ENCODE assay signal across 29 cellular contexts in the genomic region with DNA sequence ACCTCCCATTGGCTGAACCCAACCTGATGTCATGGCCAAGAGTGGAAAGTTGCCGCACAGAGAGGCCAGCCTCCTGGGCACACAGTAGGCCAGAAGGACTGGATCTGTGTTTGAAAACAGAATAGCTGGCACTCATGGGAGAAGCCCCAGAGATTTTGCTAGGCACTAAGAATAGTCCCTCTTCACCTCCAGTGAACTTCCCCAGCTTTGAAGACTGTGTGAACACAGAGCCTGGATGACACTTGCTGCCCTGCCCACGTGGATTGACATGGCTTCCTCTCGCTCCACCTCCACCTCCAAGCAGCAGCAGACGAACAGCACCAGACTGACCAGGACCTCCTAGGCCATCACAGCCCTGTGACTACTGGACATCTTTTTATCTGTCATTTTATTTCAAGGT. TPM values are rescaled to one million over a fixed set of nuclear protein-coding genes. Genes with fewer than 3 reads are reported as not detected.
"Had no signal": no experiment of that assay in that cellular context is flagged by ENCODE, and none has a peak within 500 bp of the region (broad histone marks: within the 10 kb centered on the region; RNA-seq: fewer than 3 reads in every experiment).

No MANE protein-coding gene starts in this region.

- DNase-seq: hypothalamus; immature natural killer cell; kidney; lower lobe of right lung; mammary epithelial cell; mesendoderm; mucosa of descending colon; naive thymus-derived CD4-positive, alpha-beta T cell; occipital lobe; psoas muscle; right lobe of liver; stimulated activated CD4-positive, alpha-beta T cell treated with anti-CD3 and anti-CD28 coated beads, Interleukin-12 subunit alpha, Interleukin-12 subunit beta, amount 100 ng/mL, for 4 hours; stimulated activated CD4-positive, alpha-beta T cell treated with anti-CD3 and anti-CD28 coated beads, Interleukin-15, amount 100 ng/mL, for 24 hours; stimulated activated CD4-positive, alpha-beta T cell treated with anti-CD3 and anti-CD28 coated beads, Interleukin-2, amount 100 ng/mL, for 24 hours; stimulated activated CD4-positive, alpha-beta T cell treated with anti-CD3 and anti-CD28 coated beads, Interleukin-4, amount 100 ng/mL, for 1 hour; stimulated activated naive B cell treated with anti-CD40 and anti-IgM and Interleukin-4, amounts not matched to agents 10 μg/mL and 1 μg/mL and 100 μg/mL, for 72 hours; stimulated activated naive CD8-positive, alpha-beta T cell treated with anti-CD3 and anti-CD28 coated beads, Interleukin-15, Interleukin-2, amounts not matched to agents 100 U/mL and 50 U/mL, for 24 hours; stomach; testis; thyroid gland; transverse colon; upper lobe of left lung had no signal

- H3K4me2 ChIP-seq: smooth muscle cell had no signal

- H3K9ac ChIP-seq: parathyroid adenoma had no signal

- H3K4me1 ChIP-seq: lower lobe of right lung, parathyroid adenoma, psoas muscle, right lobe of liver, stomach, testis, thyroid gland, transverse colon, upper lobe of left lung, vagina had no signal

- H3K36me3 Mint-ChIP-seq: immature natural killer cell; mesothelial cell of epicardium; naive thymus-derived CD4-positive, alpha-beta T cell; natural killer cell treated with Interleukin-12 subunit alpha and Interleukin-12 subunit beta and Interleukin-15 and Interleukin-18, amount 100 ng/mL, for 72 hours; stimulated activated naive B cell treated with anti-CD40 and anti-IgM and Interleukin-4, amounts not matched to agents 10 μg/mL and 1 μg/mL and 100 μg/mL, for 72 hours had no signal

- H3K27ac ChIP-seq: lower lobe of right lung, neutrophil, parathyroid adenoma, psoas muscle, right lobe of liver, stomach, testis, thyroid gland, transverse colon, upper lobe of left lung, vagina had no signal

- H3K9me3 ChIP-seq: lower lobe of right lung, mucosa of descending colon, neutrophil, psoas muscle, right lobe of liver, stomach, testis, thyroid gland, transverse colon, upper lobe of left lung, vagina had no signal

- H3K79me2 ChIP-seq: parathyroid adenoma had no signal

- H3K4me1 Mint-ChIP-seq: immature natural killer cell had no signal

- H3K27me3 ChIP-seq: neutrophil, right lobe of liver, stomach, testis, thyroid gland, transverse colon, upper lobe of left lung, vagina had no signal

- H3K9me3 Mint-ChIP-seq: immature natural killer cell; mesothelial cell of epicardium; stimulated activated naive B cell treated with anti-CD40 and anti-IgM and Interleukin-4, amounts not matched to agents 10 μg/mL and 1 μg/mL and 100 μg/mL, for 72 hours had no signal

- ATAC-seq: lower lobe of right lung; mucosa of descending colon; naive thymus-derived CD4-positive, alpha-beta T cell; natural killer cell treated with Interleukin-12 subunit alpha and Interleukin-12 subunit beta and Interleukin-15 and Interleukin-18, amount 100 ng/mL, for 72 hours; psoas muscle; right lobe of liver; stimulated activated naive B cell treated with anti-CD40 and anti-IgM and Interleukin-4, amounts not matched to agents 10 μg/mL and 1 μg/mL and 100 μg/mL, for 72 hours; stimulated activated naive CD8-positive, alpha-beta T cell treated with anti-CD3 and anti-CD28 coated beads, Interleukin-15, Interleukin-2, amounts not matched to agents 100 U/mL and 50 U/mL, for 24 hours had no signal

- H3K27ac Mint-ChIP-seq: immature natural killer cell; mesothelial cell of epicardium; naive thymus-derived CD4-positive, alpha-beta T cell; natural killer cell treated with Interleukin-12 subunit alpha and Interleukin-12 subunit beta and Interleukin-15 and Interleukin-18, amount 100 ng/mL, for 72 hours; stimulated activated naive B cell treated with anti-CD40 and anti-IgM and Interleukin-4, amounts not matched to agents 10 μg/mL and 1 μg/mL and 100 μg/mL, for 72 hours had no signal

- H3K4me3 ChIP-seq: lower lobe of right lung, mucosa of descending colon, psoas muscle, right lobe of liver, smooth muscle cell, stomach, testis, thyroid gland, transverse colon, upper lobe of left lung, vagina had no signal

- H2AFZ ChIP-seq: parathyroid adenoma had no signal

- H3K4me3 Mint-ChIP-seq: immature natural killer cell; mesothelial cell of epicardium; naive thymus-derived CD4-positive, alpha-beta T cell; natural killer cell treated with Interleukin-12 subunit alpha and Interleukin-12 subunit beta and Interleukin-15 and Interleukin-18, amount 100 ng/mL, for 72 hours; stimulated activated naive B cell treated with anti-CD40 and anti-IgM and Interleukin-4, amounts not matched to agents 10 μg/mL and 1 μg/mL and 100 μg/mL, for 72 hours had no signal

- H3K36me3 ChIP-seq: lower lobe of right lung, neutrophil, right lobe of liver, stomach, thyroid gland, transverse colon, upper lobe of left lung, vagina had no signal

RNA-seq across cellular contexts. Expression of a gene that starts 37.9 kb away (rescaled TPM):
- total RNA-seq: mammary epithelial cell, myocyte had no signal
- polyA plus RNA-seq: mammary epithelial cell; naive thymus-derived CD4-positive, alpha-beta T cell; smooth muscle cell had no signal
